Comparison of ENCODE assay signal across 8 cellular contexts in the genomic region with DNA sequence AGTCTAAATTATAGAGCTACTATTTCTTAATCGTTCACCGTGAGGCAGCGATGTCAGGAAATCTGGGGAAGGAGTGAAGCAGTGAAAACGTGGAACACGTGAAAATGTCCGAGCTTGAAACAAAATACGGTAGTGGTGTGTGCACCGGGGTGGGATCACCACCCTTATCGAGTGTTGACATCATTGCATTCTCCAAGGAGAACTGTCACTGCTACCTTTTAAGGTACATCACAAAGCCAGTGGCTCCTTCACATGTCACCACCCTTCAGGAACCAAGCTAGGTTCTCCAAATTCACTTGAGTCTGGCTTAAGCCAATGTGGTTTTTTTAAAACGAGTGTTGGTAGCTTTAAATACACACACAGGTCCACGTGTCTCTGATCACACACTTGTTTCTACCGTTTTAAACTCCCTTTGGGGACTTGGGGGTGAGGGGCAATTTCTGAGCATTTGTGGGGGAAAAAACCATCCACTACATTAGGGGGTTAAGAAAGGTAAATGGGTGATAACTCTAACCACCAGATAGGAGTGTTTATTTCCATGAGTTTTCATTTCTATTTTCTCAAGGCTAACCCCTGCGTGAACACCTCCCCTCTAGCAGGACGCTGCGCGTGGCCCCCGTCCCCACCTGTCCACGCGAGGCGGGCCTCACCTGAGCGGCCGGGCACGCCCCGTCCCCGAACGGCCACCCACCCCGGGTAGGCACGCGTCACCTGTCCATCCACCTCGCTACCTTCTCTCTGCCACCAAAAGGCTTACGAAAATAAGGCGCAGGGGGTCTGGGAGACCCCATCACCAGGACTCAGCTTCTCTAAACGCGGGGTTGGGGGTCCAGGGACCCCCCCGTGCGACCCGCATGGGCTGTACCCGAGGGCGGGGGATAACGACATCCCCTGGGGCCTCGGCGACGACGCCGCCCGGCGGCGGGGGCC. TPM values are rescaled to one million over a fixed set of nuclear protein-coding genes. Genes with fewer than 3 reads are reported as not detected.
DNase-seq lines count a peak whose midpoint lies in the region; ATAC-seq and TF ChIP-seq lines count a peak whose summit lies in the region.

No MANE protein-coding gene starts in this region.

- no peaks in the 10 kb centered on the region for H4K20me1 ChIP-seq in OCI-LY7 (ENCODE audit: insufficient read depth, low read length)

- no peaks in the 10 kb centered on the region for H3K36me3 ChIP-seq in CD4-positive, CD25-positive, alpha-beta regulatory T cell (ENCODE audit: control insufficient read depth, insufficient read depth, low read length)
- H3K36me3 ChIP-seq in OCI-LY7 (ENCODE audit: insufficient read depth, low read length) (no peaks in the 10 kb centered on the region), gastroesophageal sphincter (peaks cover 0 to 3% of the 10 kb centered on the region in 2 donors), trophoblast cell (ENCODE audit: control insufficient read depth in 1 of 2, insufficient read depth in 2 of 2, low read length in 2 of 2) (no peaks in the 10 kb centered on the region)

- no peak overlapping the region for H3K23ac ChIP-seq in trophoblast cell (ENCODE audit: low read length)

- CTCF ChIA-PET in OCI-LY7 (lab: Charles Lee; ENCODE audit: unreplicated experiment): interaction anchor here (1.1 kb wide), 1 partner anchor 45 kb away, joined by 4 read pairs; no protein-coding TSS in a partner anchor
- CTCF ChIA-PET in activated naive CD4-positive, alpha-beta T cell treated with anti-CD3 and anti-CD28 coated beads, Interleukin-2, amount 10 ng/mL, durations not matched to agents 7 days and 5 days (lab: Charles Lee): interaction anchor here (0.6 to 2.9 kb wide), 7 partner anchors 10 to 239 kb away, joined by 3 to 11 read pairs (median 3); no protein-coding TSS in a partner anchor

- H4K91ac ChIP-seq in trophoblast cell (ENCODE audit: low read depth, low read length): peak overlapping the region; percentile 33

- peak overlapping the region; percentile 78 for H3K4me2 ChIP-seq in OCI-LY7 (ENCODE audit: low read length)
- H3K4me2 ChIP-seq in trophoblast cell (ENCODE audit: low read length): peak overlapping the region; percentile 95

- H3K27me3 ChIP-seq in CD4-positive, CD25-positive, alpha-beta regulatory T cell (ENCODE audit: control insufficient read depth, insufficient read depth, low read length): no peaks in the 10 kb centered on the region
- H3K27me3 ChIP-seq in gastroesophageal sphincter: no peaks in the 10 kb centered on the region
- H3K27me3 ChIP-seq in trophoblast cell (ENCODE audit: insufficient read depth, low read length): no peaks in the 10 kb centered on the region

- TF ChIP-seq POLR2A in GM19193 (IDR thresholded peaks at IDR 0.05; ENCODE audit: extremely low read depth, insufficient read depth, insufficient read length) (peak; percentile 29), gastroesophageal sphincter (IDR thresholded peaks at IDR 0.05) (no peak)

- POLR2A ChIA-PET in OCI-LY7 (lab: Charles Lee): interaction anchor here (0.9 to 3.3 kb wide), 9 partner anchors 11 to 242 kb away, joined by 3 to 34 read pairs (median 6); no protein-coding TSS in a partner anchor

- TSS peak; percentile 86 for BruUV-seq in OCI-LY7 (replicated peaks; lab: Mats Ljungman, UMichigan)

- H3K79me1 ChIP-seq in trophoblast cell (ENCODE audit: low read length): peaks cover 6% of the 10 kb centered on the region

- H2BK5ac ChIP-seq in trophoblast cell (ENCODE audit: low read depth, low read length, poor library complexity): no peak overlapping the region

- H3K18ac ChIP-seq in trophoblast cell (ENCODE audit: low read length): peak overlapping the region; percentile 43

- peaks cover 10 to 39% (median 28%) of the 10 kb centered on the region in 4 donors for H3K4me1 Mint-ChIP-seq in CD4-positive, CD25-positive, alpha-beta regulatory T cell
- H3K4me1 Mint-ChIP-seq in activated naive CD4-positive, alpha-beta T cell treated with anti-CD3 and anti-CD28 coated beads, Interleukin-2, amount 10 ng/mL, durations not matched to agents 7 days and 5 days: peaks cover 26% of the 10 kb centered on the region

- H3K79me2 ChIP-seq in OCI-LY7 (ENCODE audit: insufficient read depth, low read depth, low read length) (peaks cover 27% of the 10 kb centered on the region; the same call in 1 of the 2 replicates), trophoblast cell (ENCODE audit: control insufficient read depth, insufficient read depth, low read length, poor library complexity) (peaks cover 4% of the 10 kb centered on the region)

- H3K9me2 ChIP-seq in OCI-LY7 (ENCODE audit: insufficient read depth, low read length): no peaks in the 10 kb centered on the region

- TF ChIP-seq EP300 in gastroesophageal sphincter (IDR thresholded peaks at IDR 0.05): no peak

- TF ChIP-seq CTCF in OCI-LY7 (conservative IDR thresholded peaks at IDR 0.05; ENCODE audit: low read length) (no peak), gastroesophageal sphincter (IDR thresholded peaks at IDR 0.05) (no peak)

- no peak overlapping the region for H4K12ac ChIP-seq in trophoblast cell (ENCODE audit: low read depth, low read length)

- H2AK5ac ChIP-seq in trophoblast cell (ENCODE audit: low read length): no peak overlapping the region

- H3K4me3 ChIP-seq in CD4-positive, CD25-positive, alpha-beta regulatory T cell (ENCODE audit: low read depth, low read length): peak overlapping the region; percentile 86
- H3K4me3 ChIP-seq in OCI-LY7 (ENCODE audit: low read depth, low read length, poor library complexity, severe bottlenecking) (peak overlapping the region; percentile 81), gastroesophageal sphincter (peak overlapping the region; percentile 84 to 93), trophoblast cell (ENCODE audit: low read depth, low read length) (peak overlapping the region; percentile 76)

- peak overlapping the region; percentile 81 for H3K9ac ChIP-seq in trophoblast cell (ENCODE audit: low read length)

- no peak overlapping the region for H2BK120ac ChIP-seq in trophoblast cell (ENCODE audit: insufficient read depth, low read length, poor library complexity)

- WGBS in gastroesophageal sphincter (ENCODE audit: low coverage in 1 of 2), 2 donors: 1 to 2% methylated on average over 19 to 23 of the region's 48 CpGs
- no CpG with 5 or more reads among the region's 48 CpGs for WGBS in trophoblast cell (ENCODE audit: extremely low coverage, insufficient coverage, insufficient read length)

- peak; percentile 3 to 23 for ATAC-seq in CD4-positive, CD25-positive, alpha-beta regulatory T cell (ENCODE audit: low read depth in 2 of 2)
- ATAC-seq in HG03354 (IDR thresholded peaks at IDR 0.05; ENCODE audit: poor library complexity, severe bottlenecking, unreplicated experiment) (peak; percentile 33), gastroesophageal sphincter (peak; percentile 35)

- in situ Hi-C loops in ACHN (cut with HindIII; ENCODE audit: low pct_ligation_motif_present, low pct_unique_long_range_greater_than_20kb, low sequenced_read_pairs): no loop called here

- peak overlapping the region; percentile 33 for H3K27ac ChIP-seq in CD4-positive, CD25-positive, alpha-beta regulatory T cell (ENCODE audit: insufficient read depth, low read length, poor library complexity, severe bottlenecking)
- H3K27ac ChIP-seq in OCI-LY7 (ENCODE audit: low read depth, low read length, poor library complexity, severe bottlenecking) (peak overlapping the region; percentile 96), gastroesophageal sphincter (peak overlapping the region in 3 of 4 donors; percentile 68 to 94 (median 76)), trophoblast cell (ENCODE audit: low read depth, low read length) (no peak overlapping the region)

- intact Hi-C loops in OCI-LY7 (cut with micrococcal nuclease; ENCODE audit: unreplicated experiment): loop anchor here (1.0 to 5.0 kb wide), 3 partner anchors 45 to 239 kb away; partner anchors contain the start of gene ZBTB21

- no peaks in the 10 kb centered on the region for H3K27me3 Mint-ChIP-seq in CD4-positive, CD25-positive, alpha-beta regulatory T cell
- peaks cover 4% of the 10 kb centered on the region for H3K27me3 Mint-ChIP-seq in activated naive CD4-positive, alpha-beta T cell treated with anti-CD3 and anti-CD28 coated beads, Interleukin-2, amount 10 ng/mL, durations not matched to agents 7 days and 5 days

- no peak overlapping the region for H2BK12ac ChIP-seq in trophoblast cell (ENCODE audit: low read length)

- H3K9me3 ChIP-seq in CD4-positive, CD25-positive, alpha-beta regulatory T cell (ENCODE audit: control insufficient read depth in 2 of 2, low read length in 2 of 2): no peaks in the 10 kb centered on the region
- H3K9me3 ChIP-seq in OCI-LY7 (ENCODE audit: low read length) (no peaks in the 10 kb centered on the region), gastroesophageal sphincter (no peaks in the 10 kb centered on the region), trophoblast cell (ENCODE audit: insufficient read depth, low read depth, low read length) (no peaks in the 10 kb centered on the region)

- peaks cover 24% of the 10 kb centered on the region for H3K4me1 ChIP-seq in CD4-positive, CD25-positive, alpha-beta regulatory T cell (ENCODE audit: control insufficient read depth, insufficient read depth, low read length, poor library complexity, severe bottlenecking)
- H3K4me1 ChIP-seq in OCI-LY7 (ENCODE audit: insufficient read depth, low read length, poor library complexity, severe bottlenecking) (peaks cover 60% of the 10 kb centered on the region), gastroesophageal sphincter (peaks cover 0 to 36% (median 6%) of the 10 kb centered on the region in 3 donors), trophoblast cell (ENCODE audit: control insufficient read depth in 1 of 2, insufficient read depth in 2 of 2, low read length in 2 of 2) (peaks cover 0 to 2% of the 10 kb centered on the region in 2 experiments)

- peak overlapping the region in 2 of 3 donors; percentile 65 to 86 for H3K27ac Mint-ChIP-seq in CD4-positive, CD25-positive, alpha-beta regulatory T cell
- peak overlapping the region; percentile 91 for H3K27ac Mint-ChIP-seq in activated naive CD4-positive, alpha-beta T cell treated with anti-CD3 and anti-CD28 coated beads, Interleukin-2, amount 10 ng/mL, durations not matched to agents 7 days and 5 days

- peaks cover 7% of the 10 kb centered on the region for H3K36me3 Mint-ChIP-seq in CD4-positive, CD25-positive, alpha-beta regulatory T cell
- H3K36me3 Mint-ChIP-seq in activated naive CD4-positive, alpha-beta T cell treated with anti-CD3 and anti-CD28 coated beads, Interleukin-2, amount 10 ng/mL, durations not matched to agents 7 days and 5 days: peaks cover 2% of the 10 kb centered on the region

- H2AFZ ChIP-seq in OCI-LY7 (ENCODE audit: low read length) (no peak overlapping the region; the same call in 1 of the 2 replicates), trophoblast cell (ENCODE audit: insufficient read depth, low read length, poor library complexity) (peak overlapping the region; percentile 37)

- H3K14ac ChIP-seq in trophoblast cell (ENCODE audit: low read length): peak overlapping the region; percentile 8

- H4K8ac ChIP-seq in trophoblast cell (ENCODE audit: low read depth, low read length): peak overlapping the region; percentile 38

- peak overlapping the region; percentile 57 for H3K4ac ChIP-seq in trophoblast cell (ENCODE audit: low read depth, low read length)

- DNase-seq in CD4-positive, CD25-positive, alpha-beta regulatory T cell: peak; percentile 24 to 45 (median 33)
- peak; percentile 88 for DNase-seq in OCI-LY7 (ENCODE audit: low spot score)
- peak; percentile 52 for DNase-seq in activated naive CD4-positive, alpha-beta T cell treated with anti-CD3 and anti-CD28 coated beads, Interleukin-2, amount 10 ng/mL, durations not matched to agents 7 days and 5 days
- DNase-seq in trophoblast cell: peak in 1 of 2 donors; percentile 44
- no peak for DNase-seq in ACHN

- peak overlapping the region; percentile 89 to 96 (median 93) for H3K4me3 Mint-ChIP-seq in CD4-positive, CD25-positive, alpha-beta regulatory T cell
- peak overlapping the region; percentile 85 for H3K4me3 Mint-ChIP-seq in activated naive CD4-positive, alpha-beta T cell treated with anti-CD3 and anti-CD28 coated beads, Interleukin-2, amount 10 ng/mL, durations not matched to agents 7 days and 5 days

- peaks cover 0 to 3% (median 0%) of the 10 kb centered on the region in 7 donors for H3K9me3 Mint-ChIP-seq in CD4-positive, CD25-positive, alpha-beta regulatory T cell
- no peaks in the 10 kb centered on the region for H3K9me3 Mint-ChIP-seq in activated naive CD4-positive, alpha-beta T cell treated with anti-CD3 and anti-CD28 coated beads, Interleukin-2, amount 10 ng/mL, durations not matched to agents 7 days and 5 days

RNA-seq across cellular contexts. Expression of gene PRDM15, which starts 1.0 kb away (rescaled TPM):
- total RNA-seq in CD4-positive, CD25-positive, alpha-beta regulatory T cell: 13.2 TPM
- 1 to 10 TPM in 3 of 4 donors, under 1 TPM in 1; 0.75 to 2.7 (median 1.4) TPM for polyA plus RNA-seq in CD4-positive, CD25-positive, alpha-beta regulatory T cell
- total RNA-seq in OCI-LY7 (2014; rRNA removed; shearing (Covaris generic)): 19.7 and 30.5 TPM in 2 replicates
- total RNA-seq in OCI-LY7 (2022): 30.2 and 31.7 TPM in 2 replicates
- total RNA-seq in gastroesophageal sphincter: 1 to 10 TPM; 2.9 to 8.2 (median 7.2) TPM
- 3.3 and 3.6 TPM in 2 replicates for polyA plus RNA-seq in trophoblast cell (2013)
